Comparison of ENCODE assay signal across 1 cellular context in the genomic region with DNA sequence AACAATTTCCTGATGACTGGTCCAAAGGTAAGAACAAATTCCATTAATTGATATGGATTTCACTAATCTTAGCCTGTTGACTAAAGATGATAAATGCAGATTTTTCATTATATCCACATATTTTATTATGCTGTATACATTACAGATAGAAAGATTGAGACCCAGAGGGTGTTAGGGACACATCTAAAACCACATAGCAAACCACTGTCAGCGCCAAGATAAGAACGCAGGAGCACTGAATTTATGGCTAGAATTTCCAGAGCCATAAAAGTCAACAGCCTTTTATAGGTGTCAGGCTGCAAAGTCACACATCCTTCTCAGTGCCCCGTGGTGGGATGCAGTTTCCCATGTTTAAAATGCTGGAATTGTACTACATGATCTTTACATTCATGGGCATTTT.
TF ChIP-seq lines count a peak whose summit lies in the region.

No MANE protein-coding gene starts in this region.

TF ChIP-seq in K562, 482 proteins besides CTCF, POLR2A, EP300 and RAD21:
- TF ChIP-seq MEIS2 (IDR thresholded peaks at IDR 0.05; ENCODE audit: partially characterized antibody) (peak; percentile 71), ARHGAP35 (IDR thresholded peaks at IDR 0.05; ENCODE audit: partially characterized antibody) (no peak)
- TF ChIP-seq, protein P1, sequence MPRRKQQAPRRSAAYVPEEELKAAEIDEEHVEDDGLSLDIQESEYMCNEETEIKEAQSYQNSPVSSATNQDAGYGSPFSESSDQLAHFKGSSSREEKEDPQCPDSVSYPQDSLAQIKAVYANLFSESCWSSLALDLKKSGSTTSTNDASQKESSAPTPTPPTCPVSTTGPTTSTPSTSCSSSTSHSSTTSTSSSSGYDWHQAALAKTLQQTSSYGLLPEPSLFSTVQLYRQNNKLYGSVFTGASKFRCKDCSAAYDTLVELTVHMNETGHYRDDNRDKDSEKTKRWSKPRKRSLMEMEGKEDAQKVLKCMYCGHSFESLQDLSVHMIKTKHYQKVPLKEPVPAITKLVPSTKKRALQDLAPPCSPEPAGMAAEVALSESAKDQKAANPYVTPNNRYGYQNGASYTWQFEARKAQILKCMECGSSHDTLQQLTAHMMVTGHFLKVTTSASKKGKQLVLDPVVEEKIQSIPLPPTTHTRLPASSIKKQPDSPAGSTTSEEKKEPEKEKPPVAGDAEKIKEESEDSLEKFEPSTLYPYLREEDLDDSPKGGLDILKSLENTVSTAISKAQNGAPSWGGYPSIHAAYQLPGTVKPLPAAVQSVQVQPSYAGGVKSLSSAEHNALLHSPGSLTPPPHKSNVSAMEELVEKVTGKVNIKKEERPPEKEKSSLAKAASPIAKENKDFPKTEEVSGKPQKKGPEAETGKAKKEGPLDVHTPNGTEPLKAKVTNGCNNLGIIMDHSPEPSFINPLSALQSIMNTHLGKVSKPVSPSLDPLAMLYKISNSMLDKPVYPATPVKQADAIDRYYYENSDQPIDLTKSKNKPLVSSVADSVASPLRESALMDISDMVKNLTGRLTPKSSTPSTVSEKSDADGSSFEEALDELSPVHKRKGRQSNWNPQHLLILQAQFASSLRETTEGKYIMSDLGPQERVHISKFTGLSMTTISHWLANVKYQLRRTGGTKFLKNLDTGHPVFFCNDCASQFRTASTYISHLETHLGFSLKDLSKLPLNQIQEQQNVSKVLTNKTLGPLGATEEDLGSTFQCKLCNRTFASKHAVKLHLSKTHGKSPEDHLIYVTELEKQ (CRISPR knock-in tag; IDR thresholded peaks at IDR 0.05), result no peak
- TF ChIP-seq, protein P2, sequence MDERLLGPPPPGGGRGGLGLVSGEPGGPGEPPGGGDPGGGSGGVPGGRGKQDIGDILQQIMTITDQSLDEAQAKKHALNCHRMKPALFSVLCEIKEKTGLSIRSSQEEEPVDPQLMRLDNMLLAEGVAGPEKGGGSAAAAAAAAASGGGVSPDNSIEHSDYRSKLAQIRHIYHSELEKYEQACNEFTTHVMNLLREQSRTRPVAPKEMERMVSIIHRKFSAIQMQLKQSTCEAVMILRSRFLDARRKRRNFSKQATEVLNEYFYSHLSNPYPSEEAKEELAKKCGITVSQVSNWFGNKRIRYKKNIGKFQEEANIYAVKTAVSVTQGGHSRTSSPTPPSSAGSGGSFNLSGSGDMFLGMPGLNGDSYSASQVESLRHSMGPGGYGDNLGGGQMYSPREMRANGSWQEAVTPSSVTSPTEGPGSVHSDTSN (CRISPR knock-in tag; IDR thresholded peaks at IDR 0.05; ENCODE audit: low read depth), result no peak
- TF ChIP-seq, protein P2 (tag; conservative IDR thresholded peaks at IDR 0.05; ENCODE audit: low read depth), result 0 out of 2 replicates have a peak, but pooled peaks have one; percentile 19
